Comparison of ENCODE assay signal across 12 cellular contexts in genomic region chr6:29941006-29941405, GRCh38. TPM values are rescaled to one million over a fixed set of nuclear protein-coding genes. Genes with fewer than 3 reads are reported as not detected.
DNase-seq lines count a peak whose midpoint lies in the region; ATAC-seq and TF ChIP-seq lines count a peak whose summit lies in the region.
"Had no signal": no experiment of that assay in that cellular context is flagged by ENCODE, and none has a peak within 500 bp of the region (broad histone marks: within the 10 kb centered on the region; RNA-seq: fewer than 3 reads in every experiment).

No MANE protein-coding gene starts in this region.

- H4K20me1 ChIP-seq in H9 (ENCODE audit: control insufficient read depth, insufficient read depth, insufficient read length) = no peaks in the 10 kb centered on the region

- no peak overlapping the region for H4K5ac ChIP-seq in H9 (ENCODE audit: insufficient read length, low read depth, low read length)

- H3K4ac ChIP-seq in H9 (ENCODE audit: low read depth, low read length) = no peak overlapping the region

- no peak overlapping the region for H3K4me2 ChIP-seq in H9 (ENCODE audit: insufficient read depth, insufficient read length, low read length)

- no peak overlapping the region for H2AFZ ChIP-seq in H9 (ENCODE audit: low read length)

- no peaks in the 10 kb centered on the region for H3K9me3 ChIP-seq in H9 (ENCODE audit: control insufficient read depth, low read depth, low read length)
- H3K9me3 ChIP-seq: HAP-1 had no signal

- peak overlapping the region; percentile 88 for H3K4me3 Mint-ChIP-seq in activated naive CD4-positive, alpha-beta T cell treated with anti-CD3 and anti-CD28 coated beads, Interleukin-2, amount 10 ng/mL, durations not matched to agents 7 days and 5 days
- H3K4me3 Mint-ChIP-seq in activated CD4-positive, alpha-beta memory T cell treated with anti-CD3 and anti-CD28 coated beads, Interleukin-2, amount 10 ng/mL, durations not matched to agents 7 days and 5 days = peak overlapping the region; percentile 87
- H3K4me3 Mint-ChIP-seq in stimulated activated naive CD8-positive, alpha-beta T cell treated with anti-CD3 and anti-CD28 coated beads, Interleukin-15, amount 100 ng/mL, for 72 hours = peak overlapping the region; percentile 92 to 96
- H3K4me3 Mint-ChIP-seq in H9 = peak overlapping the region in 1 of 2 experiments; percentile 8; a peak in 1 of 5 replicates

- no peak overlapping the region for H3K27ac ChIP-seq in H9 (ENCODE audit: insufficient read length, low read depth, low read length)
- H3K27ac ChIP-seq: WERI-Rb-1 had no signal

- H3K27me3 ChIP-seq in H9 (ENCODE audit: insufficient read depth, low read length) = no peaks in the 10 kb centered on the region

- peaks cover 43% of the 10 kb centered on the region for H3K4me1 Mint-ChIP-seq in activated naive CD4-positive, alpha-beta T cell treated with anti-CD3 and anti-CD28 coated beads, Interleukin-2, amount 10 ng/mL, durations not matched to agents 7 days and 5 days
- peaks cover 35% of the 10 kb centered on the region for H3K4me1 Mint-ChIP-seq in activated CD4-positive, alpha-beta memory T cell treated with anti-CD3 and anti-CD28 coated beads, Interleukin-2, amount 10 ng/mL, durations not matched to agents 7 days and 5 days
- H3K4me1 Mint-ChIP-seq in stimulated activated naive CD8-positive, alpha-beta T cell treated with anti-CD3 and anti-CD28 coated beads, Interleukin-15, amount 100 ng/mL, for 72 hours = peaks cover 50% of the 10 kb centered on the region
- peaks cover 16 to 27% of the 10 kb centered on the region in 2 experiments for H3K4me1 Mint-ChIP-seq in H9

- H3K27me3 Mint-ChIP-seq in activated naive CD4-positive, alpha-beta T cell treated with anti-CD3 and anti-CD28 coated beads, Interleukin-2, amount 10 ng/mL, durations not matched to agents 7 days and 5 days = peaks cover 12% of the 10 kb centered on the region
- peaks cover 4% of the 10 kb centered on the region for H3K27me3 Mint-ChIP-seq in activated CD4-positive, alpha-beta memory T cell treated with anti-CD3 and anti-CD28 coated beads, Interleukin-2, amount 10 ng/mL, durations not matched to agents 7 days and 5 days
- H3K27me3 Mint-ChIP-seq in stimulated activated naive CD8-positive, alpha-beta T cell treated with anti-CD3 and anti-CD28 coated beads, Interleukin-15, amount 100 ng/mL, for 72 hours = no peaks in the 10 kb centered on the region
- peaks cover 7% of the 10 kb centered on the region for H3K27me3 Mint-ChIP-seq in H9 (ENCODE audit: low read depth)

- no peak overlapping the region for H3K9ac ChIP-seq in H9 (ENCODE audit: extremely low read depth, insufficient read length, low read length)

- peak overlapping the region; percentile 98 for H3K27ac Mint-ChIP-seq in activated naive CD4-positive, alpha-beta T cell treated with anti-CD3 and anti-CD28 coated beads, Interleukin-2, amount 10 ng/mL, durations not matched to agents 7 days and 5 days
- peak overlapping the region; percentile 96 for H3K27ac Mint-ChIP-seq in activated CD4-positive, alpha-beta memory T cell treated with anti-CD3 and anti-CD28 coated beads, Interleukin-2, amount 10 ng/mL, durations not matched to agents 7 days and 5 days
- peak overlapping the region; percentile 100 for H3K27ac Mint-ChIP-seq in stimulated activated naive CD8-positive, alpha-beta T cell treated with anti-CD3 and anti-CD28 coated beads, Interleukin-15, amount 100 ng/mL, for 72 hours
- no peak overlapping the region for H3K27ac Mint-ChIP-seq in H9

- no peak overlapping the region for H3K23ac ChIP-seq in H9 (ENCODE audit: insufficient read length, low read depth, low read length)

- H3K36me3 Mint-ChIP-seq in activated naive CD4-positive, alpha-beta T cell treated with anti-CD3 and anti-CD28 coated beads, Interleukin-2, amount 10 ng/mL, durations not matched to agents 7 days and 5 days = peaks cover 37% of the 10 kb centered on the region
- H3K36me3 Mint-ChIP-seq in activated CD4-positive, alpha-beta memory T cell treated with anti-CD3 and anti-CD28 coated beads, Interleukin-2, amount 10 ng/mL, durations not matched to agents 7 days and 5 days (ENCODE audit: low read depth) = peaks cover 39% of the 10 kb centered on the region
- peaks cover 28 to 39% (median 28%) of the 10 kb centered on the region in 3 experiments for H3K36me3 Mint-ChIP-seq in H9 (ENCODE audit: insufficient read depth in 1 of 3, low read depth in 3 of 3)

- H3T11ph ChIP-seq in H9 (ENCODE audit: low read length) = no peak overlapping the region

- DNase-seq in activated naive CD4-positive, alpha-beta T cell treated with anti-CD3 and anti-CD28 coated beads, Interleukin-2, amount 10 ng/mL, durations not matched to agents 7 days and 5 days = no peak
- no peak for DNase-seq in activated naive CD4-positive, alpha-beta T cell treated with anti-CD3 and anti-CD28 coated beads, Interleukin-2, amount 50 U/mL, for 16 hours
- no peak for DNase-seq in activated CD4-positive, alpha-beta memory T cell treated with anti-CD3 and anti-CD28 coated beads, Interleukin-2, amount 10 ng/mL, durations not matched to agents 7 days and 5 days
- DNase-seq in kidney tubule cell (ENCODE audit: low spot score) (peak; percentile 50), H9 (no peak), NCI-H2107 (lab: John Stamatoyannopoulos, UW) (no peak)
- DNase-seq in stimulated activated naive CD8-positive, alpha-beta T cell treated with anti-CD3 and anti-CD28 coated beads, Interleukin-15, amount 100 ng/mL, for 72 hours = no peak
- DNase-seq: NCI-H2081 treated with DMSO at 0.1 percent for 48 hours; stimulated activated CD4-positive, alpha-beta T cell treated with anti-CD3 and anti-CD28 coated beads, Interleukin-2, amount 100 ng/mL, for 48 hours; WERI-Rb-1 had no signal

- no peak overlapping the region for H2BK5ac ChIP-seq in H9 (ENCODE audit: insufficient read length, low read length)

- H2BK120ac ChIP-seq in H9 (ENCODE audit: low read depth, low read length, poor library complexity, severe bottlenecking) = no peak overlapping the region

- H3K4me1 ChIP-seq in H9 (ENCODE audit: insufficient read depth, low read length) = no peaks in the 10 kb centered on the region
- H3K4me1 ChIP-seq: HAP-1 had no signal

- no peak overlapping the region for H2BK15ac ChIP-seq in H9 (ENCODE audit: low read depth, low read length)

- no peak overlapping the region for H2BK20ac ChIP-seq in H9 (ENCODE audit: low read depth, low read length, poor library complexity, severe bottlenecking)

- no peak overlapping the region for H3K56ac ChIP-seq in H9 (ENCODE audit: insufficient read length, low read depth, low read length)

- no peak overlapping the region for H3K14ac ChIP-seq in H9 (ENCODE audit: insufficient read depth, low read length)

- H3K79me1 ChIP-seq in H9 (ENCODE audit: insufficient read depth, low read depth, low read length, poor library complexity, severe bottlenecking) = no peaks in the 10 kb centered on the region

- peaks cover 8% of the 10 kb centered on the region for H3K23me2 ChIP-seq in H9 (ENCODE audit: insufficient read length, low read depth, low read length, poor library complexity, severe bottlenecking)

- ATAC-seq in stimulated activated naive CD8-positive, alpha-beta T cell treated with anti-CD3 and anti-CD28 coated beads, Interleukin-15, amount 100 ng/mL, for 72 hours = no peak
- ATAC-seq in esophagus mucosa = no peak

- H3K9me3 Mint-ChIP-seq in activated naive CD4-positive, alpha-beta T cell treated with anti-CD3 and anti-CD28 coated beads, Interleukin-2, amount 10 ng/mL, durations not matched to agents 7 days and 5 days = peaks cover 2% of the 10 kb centered on the region
- peaks cover 3% of the 10 kb centered on the region for H3K9me3 Mint-ChIP-seq in activated CD4-positive, alpha-beta memory T cell treated with anti-CD3 and anti-CD28 coated beads, Interleukin-2, amount 10 ng/mL, durations not matched to agents 7 days and 5 days
- H3K9me3 Mint-ChIP-seq in stimulated activated naive CD8-positive, alpha-beta T cell treated with anti-CD3 and anti-CD28 coated beads, Interleukin-15, amount 100 ng/mL, for 72 hours = no peaks in the 10 kb centered on the region
- peaks cover 11 to 12% of the 10 kb centered on the region in 2 experiments for H3K9me3 Mint-ChIP-seq in H9

- CTCF ChIA-PET in activated naive CD4-positive, alpha-beta T cell treated with anti-CD3 and anti-CD28 coated beads, Interleukin-2, amount 10 ng/mL, durations not matched to agents 7 days and 5 days (lab: Charles Lee) = interaction anchor here (1.1 to 1.6 kb wide), 3 partner anchors 13 to 36 kb away, joined by 3 to 9 read pairs (median 3); no protein-coding TSS in a partner anchor
- CTCF ChIA-PET in activated CD4-positive, alpha-beta memory T cell treated with anti-CD3 and anti-CD28 coated beads, Interleukin-2, amount 10 ng/mL, durations not matched to agents 7 days and 5 days (lab: Charles Lee) = interaction anchor here (0.9 to 1.3 kb wide), 2 partner anchors 54 to 150 kb away, joined by 3 read pairs; no protein-coding TSS in a partner anchor

- no peak overlapping the region for H2BK12ac ChIP-seq in H9 (ENCODE audit: insufficient read length, low read depth, low read length)

- POLR2A ChIA-PET in activated CD4-positive, alpha-beta memory T cell treated with anti-CD3 and anti-CD28 coated beads, Interleukin-2, amount 10 ng/mL, durations not matched to agents 7 days and 5 days (lab: Charles Lee) = interaction anchor here (0.8 to 3.1 kb wide), 7 partner anchors 15 to 150 kb away, joined by 3 to 47 read pairs (median 10); partner anchors contain the start of gene POLR1H

- H3K79me2 ChIP-seq in H9 (ENCODE audit: insufficient read depth, low read length) = no peaks in the 10 kb centered on the region

- no peak overlapping the region for H4K8ac ChIP-seq in H9 (replicated peaks; ENCODE audit: insufficient read length, low read depth, low read length)

- H2AK5ac ChIP-seq in H9 (ENCODE audit: insufficient read length, low read length) = no peak overlapping the region

- H3K18ac ChIP-seq in H9 (ENCODE audit: insufficient read length, low read depth, low read length) = no peak overlapping the region

- TF ChIP-seq CTCF in H9 (conservative IDR thresholded peaks at IDR 0.05) = no peak

- WGBS in H9 (ENCODE audit: extremely low coverage, insufficient read length, low lambda C conversion rate) = no CpG with 5 or more reads among the region's 4 CpGs

- no peak overlapping the region for H4K91ac ChIP-seq in H9 (ENCODE audit: insufficient read length, low read depth, low read length)

RNA-seq across cellular contexts. Expression of gene HLA-A, which starts 1.3 kb away (rescaled TPM):
- 1,000 to 10,000 TPM; 2,531 to 2,553 TPM for total RNA-seq in activated CD4-positive, alpha-beta memory T cell treated with anti-CD3 and anti-CD28 coated beads, Interleukin-2, amount 10 ng/mL, durations not matched to agents 7 days and 5 days
- 100 TPM for total RNA-seq in esophagus mucosa
- total RNA-seq in H9 (2021) = 248 and 252 TPM in 2 replicates

Comparison
In these comparisons a context has a peak if more than half of its experiments do, and no peak if none do; other contexts are left out.
1. H3K27ac Mint-ChIP-seq: peak in activated naive CD4-positive, alpha-beta T cell treated with anti-CD3 and anti-CD28 coated beads, Interleukin-2, amount 10 ng/mL, durations not matched to agents 7 days and 5 days (single experiment), activated CD4-positive, alpha-beta memory T cell treated with anti-CD3 and anti-CD28 coated beads, Interleukin-2, amount 10 ng/mL, durations not matched to agents 7 days and 5 days (single experiment) and stimulated activated naive CD8-positive, alpha-beta T cell treated with anti-CD3 and anti-CD28 coated beads, Interleukin-15, amount 100 ng/mL, for 72 hours (2 of 2); none in H9 (0 of 3).
2. RNA of gene HLA-A, which starts 1.3 kb away (total RNA-seq): 2,531 to 2,553 TPM in activated CD4-positive, alpha-beta memory T cell treated with anti-CD3 and anti-CD28 coated beads, Interleukin-2, amount 10 ng/mL, durations not matched to agents 7 days and 5 days; 248 to 252 TPM in H9 and 100 TPM in esophagus mucosa (single experiment); every median in the first group is over 10 times any median in the second.